In genomic region chr14:74954947-74955228, GRCh38 we compare ENCODE assay signal across 8 cellular contexts. TPM values are rescaled to one million over a fixed set of nuclear protein-coding genes. Genes with fewer than 3 reads are reported as not detected.
DNase-seq lines count a peak whose midpoint lies in the region; ATAC-seq and TF ChIP-seq lines count a peak whose summit lies in the region.

No MANE protein-coding gene starts in this region.

- H3K27me3 ChIP-seq in upper lobe of left lung, result peaks cover 0 to 11% (median 0%) of the 10 kb centered on the region in 4 donors

- H3K4me3 ChIP-seq in choroid plexus epithelial cell (ENCODE audit: low read depth, low read length) (peak overlapping the region; percentile 63), upper lobe of left lung (peak overlapping the region; percentile 27 to 64 (median 51))

- H3K4me3 Mint-ChIP-seq in activated T-cell treated with anti-CD3 and anti-CD28 coated beads, Interleukin-2, amount 50 U/mL, for 24 hours, result peak overlapping the region; percentile 42
- peak overlapping the region; percentile 68 for H3K4me3 Mint-ChIP-seq in memory B cell

- TF ChIP-seq CTCF in choroid plexus epithelial cell (conservative IDR thresholded peaks at IDR 0.05; ENCODE audit: low read depth, low read length) (no peak), upper lobe of left lung (IDR thresholded peaks at IDR 0.05) (no peak)

- ATAC-seq in memory B cell (ENCODE audit: low read depth) (peak; percentile 12), upper lobe of left lung (ENCODE audit: low FRiP score in 2 of 2) (peak in 1 of 2 donors; percentile 3)

- H3K27ac ChIP-seq in upper lobe of left lung, result peak overlapping the region in 1 of 4 donors; percentile 17

- TF ChIP-seq EP300 in upper lobe of left lung (IDR thresholded peaks at IDR 0.05), result no peak

- H3K9me3 Mint-ChIP-seq in activated T-cell treated with anti-CD3 and anti-CD28 coated beads, Interleukin-2, amount 50 U/mL, for 24 hours, result no peaks in the 10 kb centered on the region
- H3K9me3 Mint-ChIP-seq in memory B cell, result no peaks in the 10 kb centered on the region

- peaks cover 18% of the 10 kb centered on the region for H3K27me3 Mint-ChIP-seq in activated T-cell treated with anti-CD3 and anti-CD28 coated beads, Interleukin-2, amount 50 U/mL, for 24 hours
- peaks cover 10% of the 10 kb centered on the region for H3K27me3 Mint-ChIP-seq in memory B cell

- no peaks in the 10 kb centered on the region for H3K36me3 ChIP-seq in upper lobe of left lung

- no peaks in the 10 kb centered on the region for H3K4me1 Mint-ChIP-seq in activated T-cell treated with anti-CD3 and anti-CD28 coated beads, Interleukin-2, amount 50 U/mL, for 24 hours (ENCODE audit: low read depth)
- peaks cover 3% of the 10 kb centered on the region for H3K4me1 Mint-ChIP-seq in memory B cell

- no peak for DNase-seq in activated T-cell treated with anti-CD3 and anti-CD28 coated beads, Interleukin-2, amount 50 U/mL, for 24 hours
- DNase-seq in activated T-cell treated with anti-CD3 and anti-CD28 coated beads, Interleukin-2, amount 50 U/mL, for 48 hours, result no peak
- DNase-seq in choroid plexus epithelial cell (ENCODE audit: low read depth), result no peak
- DNase-seq in memory B cell (ENCODE audit: low spot score in 2 of 2), result no peak
- DNase-seq in upper lobe of left lung, result no peak
- DNase-seq in stimulated activated CD4-positive, alpha-beta T cell treated with anti-CD3 and anti-CD28 coated beads, Interleukin-4, amount 100 ng/mL, for 24 hours, result no peak
- DNase-seq in central memory CD4-positive, alpha-beta T cell, result no peak
- DNase-seq in AML-193 (lab: John Stamatoyannopoulos, UW), result no peak

- H3K4me1 ChIP-seq in upper lobe of left lung, result peaks cover 7 to 20% (median 15%) of the 10 kb centered on the region in 4 donors

- H3K27ac Mint-ChIP-seq in activated T-cell treated with anti-CD3 and anti-CD28 coated beads, Interleukin-2, amount 50 U/mL, for 24 hours, result no peak overlapping the region
- H3K27ac Mint-ChIP-seq in memory B cell, result no peak overlapping the region

- TF ChIP-seq POLR2A in upper lobe of left lung (IDR thresholded peaks at IDR 0.05), result no peak

- no peaks in the 10 kb centered on the region for H3K9me3 ChIP-seq in upper lobe of left lung

- WGBS in upper lobe of left lung, 2 donors, result 3% methylated on average over 3 of the region's 3 CpGs; no CpG with 5 or more reads in 1 of the 2 donors

- no peaks in the 10 kb centered on the region for H3K36me3 Mint-ChIP-seq in activated T-cell treated with anti-CD3 and anti-CD28 coated beads, Interleukin-2, amount 50 U/mL, for 24 hours (ENCODE audit: low read depth)
- no peaks in the 10 kb centered on the region for H3K36me3 Mint-ChIP-seq in memory B cell

RNA-seq across cellular contexts. Expression of gene PGF, which starts 0.5 kb away (rescaled TPM):
- total RNA-seq in upper lobe of left lung, result 10 to 100 TPM in 2 of 6 donors, 1 to 10 TPM in 3, under 1 TPM in 1; 0.89 to 21.3 (median 5.0) TPM

RNA-seq across cellular contexts. Expression of gene RPS6KL1, which starts 31.8 kb away (rescaled TPM):
- total RNA-seq in upper lobe of left lung, result 10 to 100 TPM in 2 of 6 donors, 1 to 10 TPM in 4; 3.4 to 29.3 (median 7.3) TPM

RNA-seq across cellular contexts. Expression of gene EIF2B2, which starts 47.8 kb away (rescaled TPM):
- 10 to 100 TPM; 22.2 to 40.7 (median 32.5) TPM for total RNA-seq in upper lobe of left lung
